9 cellular contexts compared by ENCODE assay signal in the genomic region with DNA sequence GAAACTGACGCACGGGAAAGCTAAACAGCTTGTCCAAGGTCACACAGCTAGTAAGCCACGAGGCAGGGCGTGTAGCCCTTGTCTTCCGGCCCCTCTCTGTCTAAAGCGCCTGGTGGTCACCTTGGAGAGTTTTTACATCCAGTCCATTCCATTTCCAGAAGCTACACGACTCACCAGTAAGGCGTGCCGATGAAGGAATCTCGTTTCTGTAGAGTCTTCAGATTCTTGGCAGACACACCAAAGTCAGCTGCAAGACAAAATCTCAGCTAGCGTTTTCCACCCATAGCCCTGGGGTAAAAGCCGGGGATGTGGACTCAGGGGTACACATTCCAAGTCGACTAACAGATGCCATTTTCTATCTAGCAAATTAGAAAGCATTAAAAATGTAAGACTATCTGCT.
DNase-seq lines count a peak whose midpoint lies in the region; ATAC-seq lines count a peak whose summit lies in the region.
"Had no signal": no experiment of that assay in that cellular context is flagged by ENCODE, and none has a peak within 500 bp of the region (broad histone marks: within the 10 kb centered on the region; RNA-seq: fewer than 3 reads in every experiment).

No MANE protein-coding gene starts in this region.

- H3K9ac ChIP-seq in SK-N-MC (ENCODE audit: insufficient read length) = no peak overlapping the region

- ATAC-seq in sciatic nerve (peak; percentile 5), GM18517 (IDR thresholded peaks at IDR 0.05; ENCODE audit: unreplicated experiment) (no peak), GM21381 (IDR thresholded peaks at IDR 0.05; ENCODE audit: unreplicated experiment) (no peak)

- H3K36me3 ChIP-seq in SK-N-MC (ENCODE audit: insufficient read depth, low read length) = no peaks in the 10 kb centered on the region

- H3K27ac ChIP-seq in SK-N-MC = 0 out of 2 replicates have a peak overlapping the region, but pooled peaks have one; percentile 35
- no peak overlapping the region for H3K27ac ChIP-seq in caudate nucleus (ENCODE audit: low read depth, low read length)

- DNase-seq in ELR (ENCODE audit: low read depth) (peak; percentile 92), SK-N-MC (ENCODE audit: low read depth, low spot score) (no peak), fibroblast of gingiva (ENCODE audit: low read depth) (peak; percentile 81), sciatic nerve (ENCODE audit: low spot score) (no peak), medulla oblongata (ENCODE audit: extremely low spot score) (no peak), caudate nucleus (lab: John Stamatoyannopoulos, UW) (no peak)
- DNase-seq: heart right ventricle had no signal

- peak overlapping the region; percentile 73 for H3K4me3 ChIP-seq in SK-N-MC

- no peaks in the 10 kb centered on the region for H3K9me3 ChIP-seq in SK-N-MC (ENCODE audit: low read depth, low read length)
- H3K9me3 ChIP-seq: heart right ventricle had no signal

- intact Hi-C loops in sciatic nerve (cut with DNase I) = loop anchor here (5.0 to 10.0 kb wide), 2 partner anchors 80 to 177 kb away; a partner anchor contains a TSS

Comparison
In these comparisons a context has a peak if more than half of its experiments do, and no peak if none do; other contexts are left out.
1. DNase-seq: peak in ELR (single experiment) and fibroblast of gingiva (single experiment); none in SK-N-MC (single experiment), sciatic nerve (single experiment), medulla oblongata (single experiment) and caudate nucleus (0 of 61).